ENCODE assay signal across 13 cellular contexts in the genomic region with DNA sequence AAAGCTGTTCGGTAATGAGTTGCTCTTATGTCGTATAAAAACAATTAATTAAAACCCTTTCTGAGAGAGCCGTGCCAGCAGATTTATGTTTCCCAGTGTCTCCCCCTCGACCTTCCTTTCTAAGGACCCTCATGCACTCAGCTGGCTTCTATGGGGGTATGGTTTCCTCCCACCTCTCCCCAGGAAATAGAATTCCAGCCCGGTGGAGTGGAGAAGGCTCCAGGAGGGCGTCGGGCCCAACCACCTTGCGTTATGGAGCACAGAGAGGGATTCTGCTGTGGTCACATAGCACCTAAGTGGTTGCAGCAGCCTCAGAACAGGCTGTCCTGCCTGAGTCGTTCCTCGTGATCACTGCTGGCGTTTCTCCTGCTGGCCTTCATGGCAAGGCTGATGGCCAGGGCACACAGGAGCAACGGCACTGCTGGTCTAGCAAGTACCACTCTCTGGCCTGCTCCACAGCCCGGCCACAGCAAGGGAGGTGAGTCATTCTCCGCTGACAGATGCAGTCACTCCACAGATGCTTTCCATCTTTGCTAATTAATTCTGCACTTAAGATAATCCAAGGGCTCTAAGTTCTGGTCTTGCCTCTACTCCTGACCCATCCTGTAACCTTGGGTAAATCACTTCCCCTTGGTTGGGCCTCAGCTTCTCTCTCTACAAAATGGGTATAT.
DNase-seq lines count a peak whose midpoint lies in the region; FAIRE-seq lines count a peak whose summit lies in the region.
"Had no signal": no experiment of that assay in that cellular context is flagged by ENCODE, and none has a peak within 500 bp of the region (broad histone marks: within the 10 kb centered on the region; RNA-seq: fewer than 3 reads in every experiment).

No MANE protein-coding gene starts in this region.

- H3K27ac Mint-ChIP-seq in activated CD4-positive, alpha-beta T cell treated with anti-CD3 and anti-CD28 coated beads, Interleukin-2, amount 10 ng/mL, durations not matched to agents 7 days and 5 days: no peak overlapping the region
- H3K27ac Mint-ChIP-seq: stimulated activated naive B cell treated with anti-CD40 and anti-IgM and Interleukin-4, amounts not matched to agents 10 μg/mL and 1 μg/mL and 100 μg/mL, for 72 hours; T-helper 1 cell treated with Interleukin-12 subunit alpha and Interleukin-12 subunit beta and Interleukin-4 antibody, amounts not matched to agents 30 μg/mL and 1 μg/mL, for 36 hours had no signal

- no peaks in the 10 kb centered on the region for H3K4me1 ChIP-seq in small intestine (ENCODE audit: control insufficient read depth in 2 of 2, insufficient read depth in 1 of 2, low read depth in 1 of 2, low read length in 1 of 2)
- H3K4me1 ChIP-seq: lower lobe of right lung had no signal

- no peaks in the 10 kb centered on the region for H3K9me3 Mint-ChIP-seq in activated CD4-positive, alpha-beta T cell treated with anti-CD3 and anti-CD28 coated beads, Interleukin-2, amount 10 ng/mL, durations not matched to agents 7 days and 5 days
- H3K9me3 Mint-ChIP-seq: T-helper 1 cell treated with Interleukin-12 subunit alpha and Interleukin-12 subunit beta and Interleukin-4 antibody, amounts not matched to agents 30 μg/mL and 1 μg/mL, for 36 hours had no signal

- intact Hi-C loops in head of caudate nucleus (cut with DNase I): no loop called here

- WGBS in small intestine, 3 donors: 74 to 81% (median 80%) methylated on average over 14 of the region's 14 CpGs

- H3K27me3 Mint-ChIP-seq in activated CD4-positive, alpha-beta T cell treated with anti-CD3 and anti-CD28 coated beads, Interleukin-2, amount 10 ng/mL, durations not matched to agents 7 days and 5 days: no peaks in the 10 kb centered on the region

- no peak overlapping the region for H3K4me3 ChIP-seq in small intestine (ENCODE audit: low read depth in 1 of 2, low read length in 2 of 2)
- H3K4me3 ChIP-seq: lower lobe of right lung had no signal

- CTCF ChIA-PET in activated CD4-positive, alpha-beta T cell treated with anti-CD3 and anti-CD28 coated beads, Interleukin-2, amount 10 ng/mL, durations not matched to agents 7 days and 5 days (lab: Charles Lee): no interaction called here

- POLR2A ChIA-PET in activated CD4-positive, alpha-beta T cell treated with anti-CD3 and anti-CD28 coated beads, Interleukin-2, amount 10 ng/mL, durations not matched to agents 7 days and 5 days (lab: Charles Lee): no interaction called here

- H3K4me3 Mint-ChIP-seq in activated CD4-positive, alpha-beta T cell treated with anti-CD3 and anti-CD28 coated beads, Interleukin-2, amount 10 ng/mL, durations not matched to agents 7 days and 5 days: no peak overlapping the region
- H3K4me3 Mint-ChIP-seq: stimulated activated naive B cell treated with anti-CD40 and anti-IgM and Interleukin-4, amounts not matched to agents 10 μg/mL and 1 μg/mL and 100 μg/mL, for 72 hours; T-helper 1 cell treated with Interleukin-12 subunit alpha and Interleukin-12 subunit beta and Interleukin-4 antibody, amounts not matched to agents 30 μg/mL and 1 μg/mL, for 36 hours had no signal

- no peaks in the 10 kb centered on the region for H3K27me3 ChIP-seq in small intestine (ENCODE audit: control insufficient read depth in 2 of 2, insufficient read depth in 2 of 2, low read length in 2 of 2)

- H3K9me3 ChIP-seq in small intestine (ENCODE audit: control insufficient read depth, low read depth): no peaks in the 10 kb centered on the region
- H3K9me3 ChIP-seq: lower lobe of right lung had no signal

- H3K27ac ChIP-seq in small intestine (ENCODE audit: low read depth in 1 of 2, low read length in 1 of 2): no peak overlapping the region
- H3K27ac ChIP-seq: lower lobe of right lung had no signal

- H3K4me1 Mint-ChIP-seq in activated CD4-positive, alpha-beta T cell treated with anti-CD3 and anti-CD28 coated beads, Interleukin-2, amount 10 ng/mL, durations not matched to agents 7 days and 5 days: no peaks in the 10 kb centered on the region

- FAIRE-seq in small intestine (lab: Jason Lieb, UNC): no peak

- H3K36me3 ChIP-seq in small intestine (ENCODE audit: control insufficient read depth in 2 of 2, insufficient read depth in 2 of 2, low read length in 2 of 2): no peaks in the 10 kb centered on the region
- H3K36me3 ChIP-seq: lower lobe of right lung had no signal

- DNase-seq in GM03348 (ENCODE audit: low spot score) (peak; percentile 84), amygdala (lab: John Stamatoyannopoulos, UW) (peak in 40 of 56 donors; percentile 9 to 77 (median 46)), head of caudate nucleus (peak; percentile 8 to 88 (median 60)), putamen (ENCODE audit: low spot score) (peak; percentile 58), GDM1 (lab: John Stamatoyannopoulos, UW) (no peak), small intestine (no peak)
- no peak for DNase-seq in activated CD4-positive, alpha-beta T cell treated with anti-CD3 and anti-CD28 coated beads, Interleukin-2, amount 10 ng/mL, durations not matched to agents 7 days and 5 days
- DNase-seq in activated CD4-positive, alpha-beta T cell treated with anti-CD3 and anti-CD28 coated beads, Interleukin-2, amount 50 U/mL, for 4 hours: no peak
- DNase-seq: DMS79 treated with DMSO at 0.1 percent for 48 hours; effector CD4-positive, alpha-beta T cell; lower lobe of right lung; stimulated activated naive B cell treated with anti-CD40 and anti-IgM and Interleukin-4, amounts not matched to agents 10 μg/mL and 1 μg/mL and 100 μg/mL, for 72 hours had no signal

- no peaks in the 10 kb centered on the region for H3K36me3 Mint-ChIP-seq in activated CD4-positive, alpha-beta T cell treated with anti-CD3 and anti-CD28 coated beads, Interleukin-2, amount 10 ng/mL, durations not matched to agents 7 days and 5 days (ENCODE audit: low read depth)
- H3K36me3 Mint-ChIP-seq: stimulated activated naive B cell treated with anti-CD40 and anti-IgM and Interleukin-4, amounts not matched to agents 10 μg/mL and 1 μg/mL and 100 μg/mL, for 72 hours had no signal

Comparison
In these comparisons a context has a peak if more than half of its experiments do, and no peak if none do; other contexts are left out.
1. DNase-seq: peak in GM03348 (single experiment), amygdala (40 of 56), head of caudate nucleus (42 of 42) and putamen (single experiment); none in GDM1 (single experiment), activated CD4-positive, alpha-beta T cell treated with anti-CD3 and anti-CD28 coated beads, Interleukin-2, amount 10 ng/mL, durations not matched to agents 7 days and 5 days (single experiment), small intestine (single experiment) and activated CD4-positive, alpha-beta T cell treated with anti-CD3 and anti-CD28 coated beads, Interleukin-2, amount 50 U/mL, for 4 hours (0 of 2).